In genomic region chr10:124672181-124672638, GRCh38 we compare ENCODE assay signal across 10 cellular contexts.
DNase-seq lines count a peak whose midpoint lies in the region; ATAC-seq and TF ChIP-seq lines count a peak whose summit lies in the region.
"Had no signal": no experiment of that assay in that cellular context is flagged by ENCODE, and none has a peak within 500 bp of the region (broad histone marks: within the 10 kb centered on the region; RNA-seq: fewer than 3 reads in every experiment).

No MANE protein-coding gene starts in this region.

- no peaks in the 10 kb centered on the region for H3K9me2 ChIP-seq in HCT116 (ENCODE audit: insufficient read depth)

- H3K36me3 Mint-ChIP-seq in stimulated activated memory B cell treated with anti-CD40 and anti-IgM and Interleukin-4, amounts not matched to agents 10 μg/mL and 1 μg/mL and 100 μg/mL, for 72 hours = peaks cover 33% of the 10 kb centered on the region
- no peaks in the 10 kb centered on the region for H3K36me3 Mint-ChIP-seq in HFFc6 (ENCODE audit: low read depth)

- intact Hi-C loops in HCT116 (cut with micrococcal nuclease) = no loop called here

- TF ChIP-seq RAD21 in HCT116 (IDR thresholded peaks at IDR 0.05; ENCODE audit: low read depth) = no peak

- RAD21 ChIA-PET in HCT116 (lab: Charles Lee; ENCODE audit: low non-redundant PET in 1 of 2, low total read pairs in 2 of 2, uncharacterized antibody in 2 of 2, unreplicated experiment in 2 of 2) = no interaction called here

- H3K79me2 ChIP-seq in HCT116 (ENCODE audit: insufficient read depth, low read length) = no peaks in the 10 kb centered on the region; the same call in 1 of the 2 replicates

- H3K27me3 ChIP-seq in HCT116 (ENCODE audit: insufficient read depth, low read length) (no peaks in the 10 kb centered on the region), adipocyte (replicated peaks; ENCODE audit: control insufficient read depth, insufficient read depth, low read length) (no peaks in the 10 kb centered on the region)

- TF ChIP-seq CTCF in HCT116 (IDR thresholded peaks at IDR 0.05 in 2 of 3, conservative IDR thresholded peaks at IDR 0.05 in 1 of 3; ENCODE audit: borderline replicate concordance in 1 of 3, insufficient read depth in 1 of 3, low read depth in 2 of 3, low read length in 2 of 3) (no peak), HFFc6 (IDR thresholded peaks at IDR 0.05) (no peak)

- no peaks in the 10 kb centered on the region for H3K27me3 Mint-ChIP-seq in stimulated activated memory B cell treated with anti-CD40 and anti-IgM and Interleukin-4, amounts not matched to agents 10 μg/mL and 1 μg/mL and 100 μg/mL, for 72 hours
- no peaks in the 10 kb centered on the region; the same call in 1 of the 2 replicates for H3K27me3 Mint-ChIP-seq in HFFc6 (ENCODE audit: insufficient read depth)

- H3K27ac ChIP-seq in HCT116 (ENCODE audit: low read depth, low read length) = no peak overlapping the region

- DNase-seq in HCT116 (ENCODE audit: low read depth, low spot score) (no peak), adipocyte (ENCODE audit: low read depth) (no peak), left kidney (ENCODE audit: low read depth, low spot score) (peak; percentile 62), iPS-NIHi11 (ENCODE audit: low spot score) (no peak), HFFc6 (no peak)
- DNase-seq in activated CD4-positive, CD25-positive, alpha-beta regulatory T cell treated with anti-CD3 and anti-CD28 coated beads, Interleukin-2, amount 50 U/mL, for 72 hours = no peak
- DNase-seq: dermis blood vessel endothelial cell, T-helper 9 cell had no signal

- H3K4me1 ChIP-seq in HCT116 (ENCODE audit: control insufficient read depth in 1 of 2, insufficient read depth in 2 of 2, low read length in 2 of 2) = peaks cover 7 to 17% of the 10 kb centered on the region in 2 experiments; a peak in 3 of 4 replicates
- peaks cover 73% of the 10 kb centered on the region for H3K4me1 ChIP-seq in adipocyte (ENCODE audit: control insufficient read depth, insufficient read depth, low read length)

- no peak overlapping the region for H2AFZ ChIP-seq in HCT116 (ENCODE audit: low read depth, low read length, poor library complexity, severe bottlenecking)

- POLR2A ChIA-PET in HCT116 (lab: Charles Lee) = no interaction called here

- H3K4me3 ChIP-seq in HCT116 (replicated peaks in 1 of 2; ENCODE audit: low read depth in 1 of 2, low read length in 2 of 2) (no peak overlapping the region), adipocyte (ENCODE audit: low read length) (no peak overlapping the region)

- peaks cover 86% of the 10 kb centered on the region for H3K4me1 Mint-ChIP-seq in stimulated activated memory B cell treated with anti-CD40 and anti-IgM and Interleukin-4, amounts not matched to agents 10 μg/mL and 1 μg/mL and 100 μg/mL, for 72 hours
- H3K4me1 Mint-ChIP-seq in HFFc6 (ENCODE audit: low read depth) = no peaks in the 10 kb centered on the region

- peak overlapping the region; percentile 18; the same call in 1 of the 2 replicates for H3K4me2 ChIP-seq in HCT116 (ENCODE audit: low read length)

- H3K9ac ChIP-seq in HCT116 (ENCODE audit: low read length) (no peak overlapping the region), adipocyte (ENCODE audit: low read length) (peak overlapping the region; percentile 15)

- no TSS peak for BruUV-seq in HCT116 (replicated peaks; lab: Mats Ljungman, UMichigan)

- no peaks in the 10 kb centered on the region for H3K9me3 Mint-ChIP-seq in stimulated activated memory B cell treated with anti-CD40 and anti-IgM and Interleukin-4, amounts not matched to agents 10 μg/mL and 1 μg/mL and 100 μg/mL, for 72 hours
- no peaks in the 10 kb centered on the region for H3K9me3 Mint-ChIP-seq in HFFc6

- no peaks in the 10 kb centered on the region for H4K20me1 ChIP-seq in HCT116 (ENCODE audit: insufficient read depth)

- CTCF ChIA-PET in HCT116 (lab: Charles Lee) = interaction anchor here (1.0 to 1.3 kb wide), 2 partner anchors 69 to 73 kb away, joined by 4 to 5 read pairs; no protein-coding TSS in a partner anchor

- no peak overlapping the region for H3K4me3 Mint-ChIP-seq in stimulated activated memory B cell treated with anti-CD40 and anti-IgM and Interleukin-4, amounts not matched to agents 10 μg/mL and 1 μg/mL and 100 μg/mL, for 72 hours
- H3K4me3 Mint-ChIP-seq in HFFc6 = no peak overlapping the region

- ATAC-seq in HCT116 = no peak
- no peak for ATAC-seq in stimulated activated memory B cell treated with anti-CD40 and anti-IgM and Interleukin-4, amounts not matched to agents 10 μg/mL and 1 μg/mL and 100 μg/mL, for 72 hours
- no peak for ATAC-seq in HG03280 (IDR thresholded peaks at IDR 0.05; ENCODE audit: unreplicated experiment)

- no peak for TF ChIP-seq POLR2A in HCT116 (IDR thresholded peaks at IDR 0.05; ENCODE audit: borderline replicate concordance, extremely low read depth, insufficient read depth, insufficient read length)

- no peaks in the 10 kb centered on the region; a peak in 1 of 4 replicates for H3K36me3 ChIP-seq in HCT116 (ENCODE audit: control insufficient read depth in 1 of 2, insufficient read depth in 2 of 2, low read length in 2 of 2)
- H3K36me3 ChIP-seq in adipocyte (ENCODE audit: control insufficient read depth, insufficient read depth, low read length, severe bottlenecking) = no peaks in the 10 kb centered on the region

- peak overlapping the region; percentile 73 for H3K27ac Mint-ChIP-seq in stimulated activated memory B cell treated with anti-CD40 and anti-IgM and Interleukin-4, amounts not matched to agents 10 μg/mL and 1 μg/mL and 100 μg/mL, for 72 hours
- no peak overlapping the region for H3K27ac Mint-ChIP-seq in HFFc6

- H3K9me3 ChIP-seq in HCT116 (ENCODE audit: control insufficient read depth in 1 of 2, insufficient read depth in 1 of 2, low read depth in 1 of 2, low read length in 2 of 2) (no peaks in the 10 kb centered on the region), adipocyte (ENCODE audit: control insufficient read depth, low read length) (no peaks in the 10 kb centered on the region)

TF ChIP-seq in HCT116, 20 proteins besides CTCF, POLR2A, EP300 and RAD21 (continues in another document):
- TF ChIP-seq YY1 (IDR thresholded peaks at IDR 0.05; ENCODE audit: extremely low read depth, insufficient replicate concordance, low read depth, low read length) (no peak), EZH2 (IDR thresholded peaks at IDR 0.05) (no peak), JUND (IDR thresholded peaks at IDR 0.05) (no peak), ELF1 (IDR thresholded peaks at IDR 0.05; ENCODE audit: borderline replicate concordance, low read depth) (no peak), SIN3A (IDR thresholded peaks at IDR 0.05; ENCODE audit: low read depth) (no peak), POLR2AphosphoS5 (IDR thresholded peaks at IDR 0.05; ENCODE audit: low read depth, low read length) (no peak), EZH2phosphoT487 (IDR thresholded peaks at IDR 0.05; ENCODE audit: borderline replicate concordance) (no peak), SRF (IDR thresholded peaks at IDR 0.05; ENCODE audit: low read depth) (no peak), ATF3 (IDR thresholded peaks at IDR 0.05) (no peak), ZNF274 (IDR thresholded peaks at IDR 0.05; ENCODE audit: low read depth, low read length) (no peak), ZFX (IDR thresholded peaks at IDR 0.05) (no peak), TCF7L2 (IDR thresholded peaks at IDR 0.05; ENCODE audit: borderline replicate concordance, extremely low read depth, insufficient read depth, insufficient read length) (no peak), REST (IDR thresholded peaks at IDR 0.05; ENCODE audit: low read depth) (no peak), CBX3 (IDR thresholded peaks at IDR 0.05; ENCODE audit: low read depth) (no peak)
- TF ChIP-seq, protein P1, sequence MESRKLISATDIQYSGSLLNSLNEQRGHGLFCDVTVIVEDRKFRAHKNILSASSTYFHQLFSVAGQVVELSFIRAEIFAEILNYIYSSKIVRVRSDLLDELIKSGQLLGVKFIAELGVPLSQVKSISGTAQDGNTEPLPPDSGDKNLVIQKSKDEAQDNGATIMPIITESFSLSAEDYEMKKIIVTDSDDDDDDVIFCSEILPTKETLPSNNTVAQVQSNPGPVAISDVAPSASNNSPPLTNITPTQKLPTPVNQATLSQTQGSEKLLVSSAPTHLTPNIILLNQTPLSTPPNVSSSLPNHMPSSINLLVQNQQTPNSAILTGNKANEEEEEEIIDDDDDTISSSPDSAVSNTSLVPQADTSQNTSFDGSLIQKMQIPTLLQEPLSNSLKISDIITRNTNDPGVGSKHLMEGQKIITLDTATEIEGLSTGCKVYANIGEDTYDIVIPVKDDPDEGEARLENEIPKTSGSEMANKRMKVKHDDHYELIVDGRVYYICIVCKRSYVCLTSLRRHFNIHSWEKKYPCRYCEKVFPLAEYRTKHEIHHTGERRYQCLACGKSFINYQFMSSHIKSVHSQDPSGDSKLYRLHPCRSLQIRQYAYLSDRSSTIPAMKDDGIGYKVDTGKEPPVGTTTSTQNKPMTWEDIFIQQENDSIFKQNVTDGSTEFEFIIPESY (IDR thresholded peaks at IDR 0.05; ENCODE audit: extremely low read depth, insufficient replicate concordance, low read length) = no peak
